Comparison of ENCODE assay signal across 18 cellular contexts in genomic region chr7:17520941-17521340, GRCh38.
A peak's percentile ranks its signal among the peaks of the same experiment; 100 is the strongest.
DNase-seq lines count a peak whose midpoint lies in the region; ATAC-seq, FAIRE-seq and TF ChIP-seq lines count a peak whose summit lies in the region.
"Had no signal": no experiment of that assay in that cellular context is flagged by ENCODE, and none has a peak within 500 bp of the region (broad histone marks: within the 10 kb centered on the region; RNA-seq: fewer than 3 reads in every experiment).

No MANE protein-coding gene starts in this region.

- H3K9me3 ChIP-seq in GM23248 (ENCODE audit: low read depth) (no peaks in the 10 kb centered on the region), adipocyte (ENCODE audit: control insufficient read depth, low read length) (no peaks in the 10 kb centered on the region), gastroesophageal sphincter (no peaks in the 10 kb centered on the region), subcutaneous abdominal adipose tissue (ENCODE audit: control insufficient read depth in 5 of 5, low read length in 5 of 5) (no peaks in the 10 kb centered on the region)
- no peaks in the 10 kb centered on the region for H3K9me3 ChIP-seq in CD4-positive, alpha-beta memory T cell (ENCODE audit: control insufficient read depth in 1 of 2, low read length in 2 of 2)
- H3K9me3 ChIP-seq: HAP-1 had no signal

- H3K4me3 ChIP-seq in GM23248, result peak overlapping the region; percentile 20
- peak overlapping the region; percentile 12 for H3K4me3 ChIP-seq in adipocyte (ENCODE audit: low read length)
- no peak overlapping the region for H3K4me3 ChIP-seq in gastroesophageal sphincter
- no peak overlapping the region for H3K4me3 ChIP-seq in subcutaneous abdominal adipose tissue (ENCODE audit: low read depth in 1 of 5, low read length in 5 of 5)
- H3K4me3 ChIP-seq in CD4-positive, alpha-beta memory T cell (ENCODE audit: low read length in 2 of 2), result no peak overlapping the region
- H3K4me3 ChIP-seq: coronary artery, HAP-1 had no signal

- no peak for TF ChIP-seq POLR2A in gastroesophageal sphincter (IDR thresholded peaks at IDR 0.05)

- WGBS in GM23248 (ENCODE audit: low coverage in 1 of 2, low lambda C conversion rate in 2 of 2, missing lambda C conversion rate in 2 of 2), 2 experiments, result 37 to 43% methylated on average over 1 of the region's 1 CpG
- 47 to 100% methylated on average over 1 of the region's 1 CpG for WGBS in gastroesophageal sphincter (ENCODE audit: low coverage in 1 of 2), 2 donors

- H3K9ac ChIP-seq in GM23248, result peak overlapping the region; percentile 33
- peak overlapping the region; percentile 39 for H3K9ac ChIP-seq in adipocyte (ENCODE audit: low read length)
- H3K9ac ChIP-seq in subcutaneous abdominal adipose tissue (ENCODE audit: low read length in 5 of 5), result no peak overlapping the region

- no peak for TF ChIP-seq EP300 in gastroesophageal sphincter (IDR thresholded peaks at IDR 0.05)

- DNase-seq in GM23248, result peak; percentile 54
- peak; percentile 42 for DNase-seq in adipocyte (ENCODE audit: low read depth)
- no peak for DNase-seq in D721Med (ENCODE audit: insufficient read length, low spot score)
- DNase-seq in CD4-positive, alpha-beta memory T cell, result no peak
- DNase-seq: activated CD4-positive, CD25-positive, alpha-beta regulatory T cell treated with anti-CD3 and anti-CD28 coated beads, Interleukin-2, amount 50 U/mL, for 72 hours; activated naive CD8-positive, alpha-beta T cell treated with anti-CD3 and anti-CD28 coated beads, Interleukin-2, amount 10 ng/mL, durations not matched to agents 7 days and 5 days; activated T-cell treated with anti-CD3 and anti-CD28 coated beads for 4 hours; C1 segment of cervical spinal cord; DMS79; NCI-H1436 treated with DMSO at 0.1 percent for 48 hours; NCI-H524 treated with DMSO at 0.1 percent for 48 hours; T-helper 1 cell had no signal

- H3K27me3 ChIP-seq in GM23248 (replicated peaks; ENCODE audit: insufficient read depth) (no peaks in the 10 kb centered on the region), adipocyte (replicated peaks; ENCODE audit: control insufficient read depth, insufficient read depth, low read length) (no peaks in the 10 kb centered on the region), gastroesophageal sphincter (no peaks in the 10 kb centered on the region), subcutaneous abdominal adipose tissue (ENCODE audit: control insufficient read depth in 5 of 5, insufficient read depth in 4 of 5, low read length in 5 of 5) (no peaks in the 10 kb centered on the region)
- no peaks in the 10 kb centered on the region for H3K27me3 ChIP-seq in CD4-positive, alpha-beta memory T cell (ENCODE audit: insufficient read depth, low read length)

- no peaks in the 10 kb centered on the region for H3K9me3 Mint-ChIP-seq in CD4-positive, alpha-beta memory T cell
- H3K9me3 Mint-ChIP-seq: memory B cell had no signal

- peak overlapping the region; percentile 64 for H3K4me2 ChIP-seq in GM23248 (ENCODE audit: unreplicated experiment)

- no peak for FAIRE-seq in D721Med (lab: Jason Lieb, UNC)

- H3K36me3 ChIP-seq in GM23248 (ENCODE audit: low read depth) (no peaks in the 10 kb centered on the region), adipocyte (ENCODE audit: control insufficient read depth, insufficient read depth, low read length, severe bottlenecking) (no peaks in the 10 kb centered on the region), gastroesophageal sphincter (no peaks in the 10 kb centered on the region), subcutaneous abdominal adipose tissue (ENCODE audit: control insufficient read depth in 5 of 5, insufficient read depth in 5 of 5, low read length in 5 of 5) (no peaks in the 10 kb centered on the region)
- H3K36me3 ChIP-seq in CD4-positive, alpha-beta memory T cell (ENCODE audit: insufficient read depth, low read length), result no peaks in the 10 kb centered on the region
- H3K36me3 ChIP-seq: HAP-1 had no signal

- peaks cover 56% of the 10 kb centered on the region for H3K4me1 ChIP-seq in GM23248 (ENCODE audit: insufficient read depth)
- H3K4me1 ChIP-seq in adipocyte (ENCODE audit: control insufficient read depth, insufficient read depth, low read length), result peaks cover 19% of the 10 kb centered on the region
- H3K4me1 ChIP-seq in gastroesophageal sphincter, result peaks cover 4 to 32% (median 5%) of the 10 kb centered on the region in 3 donors
- H3K4me1 ChIP-seq in subcutaneous abdominal adipose tissue (ENCODE audit: control insufficient read depth in 5 of 5, insufficient read depth in 5 of 5, low read length in 5 of 5), result peaks cover 0 to 9% (median 4%) of the 10 kb centered on the region in 5 donors
- H3K4me1 ChIP-seq in CD4-positive, alpha-beta memory T cell (ENCODE audit: insufficient read depth, low read length), result no peaks in the 10 kb centered on the region
- H3K4me1 ChIP-seq: HAP-1 had no signal

- POLR2A ChIA-PET in CD4-positive, alpha-beta memory T cell (lab: Charles Lee; ENCODE audit: partially characterized antibody), result no interaction called here

- no peak overlapping the region for H3K27ac Mint-ChIP-seq in CD4-positive, alpha-beta memory T cell
- H3K27ac Mint-ChIP-seq: activated naive CD8-positive, alpha-beta T cell treated with anti-CD3 and anti-CD28 coated beads, Interleukin-2, amount 10 ng/mL, durations not matched to agents 7 days and 5 days; memory B cell had no signal

- H2AFZ ChIP-seq in GM23248, result peak overlapping the region; percentile 65

- intact Hi-C loops in CD4-positive, alpha-beta memory T cell (cut with micrococcal nuclease), result no loop called here

- no peaks in the 10 kb centered on the region for H4K20me1 ChIP-seq in GM23248 (ENCODE audit: insufficient read depth)

- H3F3A ChIP-seq in GM23248 (ENCODE audit: insufficient read depth), result peaks cover 50% of the 10 kb centered on the region

- no peak overlapping the region for H3K4me3 Mint-ChIP-seq in CD4-positive, alpha-beta memory T cell
- H3K4me3 Mint-ChIP-seq: activated naive CD8-positive, alpha-beta T cell treated with anti-CD3 and anti-CD28 coated beads, Interleukin-2, amount 10 ng/mL, durations not matched to agents 7 days and 5 days; memory B cell had no signal

- ATAC-seq in gastroesophageal sphincter (no peak), HG03135 (IDR thresholded peaks at IDR 0.05; ENCODE audit: unreplicated experiment) (no peak)

- no peaks in the 10 kb centered on the region for H3K79me2 ChIP-seq in GM23248 (ENCODE audit: insufficient read depth)

- H3K27ac ChIP-seq in GM23248 (peak overlapping the region; percentile 66), gastroesophageal sphincter (peak overlapping the region in 3 of 4 donors; percentile 16 to 32 (median 26)), subcutaneous abdominal adipose tissue (ENCODE audit: low read depth, low read length) (peak overlapping the region; percentile 2)
- H3K27ac ChIP-seq in CD4-positive, alpha-beta memory T cell (ENCODE audit: low read depth, low read length), result no peak overlapping the region

- CTCF ChIA-PET in CD4-positive, alpha-beta memory T cell (lab: Charles Lee; ENCODE audit: partially characterized antibody), result interaction anchor here (1.5 kb wide), 1 partner anchor 9 kb away, joined by 4 read pairs; no protein-coding TSS in a partner anchor

- in situ Hi-C loops in GM23248 (cut with MboI), result no loop called here

- no peaks in the 10 kb centered on the region for H3K27me3 Mint-ChIP-seq in CD4-positive, alpha-beta memory T cell
- H3K27me3 Mint-ChIP-seq: memory B cell had no signal

- H3K4me1 Mint-ChIP-seq in CD4-positive, alpha-beta memory T cell, result peaks cover 0 to 3% (median 0%) of the 10 kb centered on the region in 4 donors
- H3K4me1 Mint-ChIP-seq: memory B cell had no signal

- no peaks in the 10 kb centered on the region; the same call in 1 of the 2 replicates for H3K9me2 ChIP-seq in GM23248 (ENCODE audit: insufficient read depth)

- H3K36me3 Mint-ChIP-seq in CD4-positive, alpha-beta memory T cell, result no peaks in the 10 kb centered on the region
- H3K36me3 Mint-ChIP-seq: memory B cell had no signal

- TF ChIP-seq CTCF in gastroesophageal sphincter (IDR thresholded peaks at IDR 0.05) (no peak), D721Med (IDR thresholded peaks at IDR 0.05; ENCODE audit: insufficient read depth, missing control alignments) (no peak)

Comparison
In these comparisons a context has a peak if more than half of its experiments do, and no peak if none do; other contexts are left out.
1. DNase-seq: peak in GM23248 (single experiment) and adipocyte (single experiment); none in D721Med (single experiment) and CD4-positive, alpha-beta memory T cell (0 of 5).
2. H3K4me3 ChIP-seq: peak in GM23248 (single experiment) and adipocyte (single experiment); none in gastroesophageal sphincter (0 of 2), subcutaneous abdominal adipose tissue (0 of 5) and CD4-positive, alpha-beta memory T cell (0 of 2).
3. H3K9ac ChIP-seq: peak in GM23248 (single experiment) and adipocyte (single experiment); none in subcutaneous abdominal adipose tissue (0 of 5).